In the genomic region with DNA sequence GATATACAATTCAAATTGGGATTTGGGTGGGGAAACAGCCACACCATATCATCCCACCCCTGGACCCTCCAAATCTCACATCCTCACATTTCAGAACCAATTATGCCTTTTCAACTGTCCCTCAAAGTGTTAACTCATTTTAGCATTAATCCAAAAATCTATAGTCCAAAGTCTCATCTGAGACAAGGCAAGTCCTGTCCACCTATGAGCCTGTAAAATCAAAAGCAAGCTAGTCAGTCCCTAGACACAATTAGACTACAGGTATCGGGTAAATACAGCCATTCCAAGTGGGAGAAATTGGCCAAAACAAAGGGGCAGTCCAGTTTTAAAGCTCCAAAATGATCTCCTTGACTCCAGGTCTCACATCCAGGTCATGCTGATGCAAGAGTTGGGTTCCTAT, we compare ENCODE assay signal across 3 cellular contexts.
TF ChIP-seq lines count a peak whose summit lies in the region.

No MANE protein-coding gene starts in this region.

TF ChIP-seq in liver, 16 proteins besides CTCF, POLR2A, EP300 and RAD21 (continued from another document):
- TF ChIP-seq ZBTB33 (IDR thresholded peaks at IDR 0.05), result no peak

TF ChIP-seq in HepG2, 621 proteins besides CTCF, POLR2A, EP300 and RAD21 (continued from another document):
- no peak for TF ChIP-seq ELK4 (CRISPR knock-in tag; IDR thresholded peaks at IDR 0.05; ENCODE audit: borderline replicate concordance)
- TF ChIP-seq, protein P1, sequence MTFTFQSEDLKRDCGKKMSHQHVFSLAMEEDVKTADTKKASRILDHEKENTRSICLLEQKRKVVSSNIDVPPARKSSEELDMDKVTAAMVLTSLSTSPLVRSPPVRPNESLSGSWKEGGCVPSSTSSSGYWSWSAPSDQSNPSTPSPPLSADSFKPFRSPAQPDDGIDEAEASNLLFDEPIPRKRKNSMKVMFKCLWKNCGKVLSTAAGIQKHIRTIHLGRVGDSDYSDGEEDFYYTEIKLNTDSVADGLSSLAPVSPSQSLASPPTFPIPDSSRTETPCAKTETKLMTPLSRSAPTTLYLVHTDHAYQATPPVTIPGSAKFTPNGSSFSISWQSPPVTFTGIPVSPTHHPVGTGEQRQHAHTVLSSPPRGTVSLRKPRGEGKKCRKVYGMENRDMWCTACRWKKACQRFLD (CRISPR knock-in tag; IDR thresholded peaks at IDR 0.05; ENCODE audit: borderline replicate concordance), result no peak
- no peak for TF ChIP-seq ZNF282 (IDR thresholded peaks at IDR 0.05; ENCODE audit: partially characterized antibody)
- TF ChIP-seq FIP1L1 (IDR thresholded peaks at IDR 0.05; ENCODE audit: borderline replicate concordance, insufficient read depth, low read depth, low read length), result no peak
- no peak for TF ChIP-seq MIER3 (CRISPR knock-in tag; IDR thresholded peaks at IDR 0.05; ENCODE audit: borderline replicate concordance)

TF ChIP-seq in SK-N-SH, 30 proteins besides CTCF, POLR2A, EP300 and RAD21 (continued from another document):
- no peak for TF ChIP-seq ZBTB33 (IDR thresholded peaks at IDR 0.05; ENCODE audit: borderline replicate concordance, low read depth)
- TF ChIP-seq CHD2 (IDR thresholded peaks at IDR 0.05; ENCODE audit: low read length, partially characterized antibody), result no peak
- TF ChIP-seq, protein P2, sequence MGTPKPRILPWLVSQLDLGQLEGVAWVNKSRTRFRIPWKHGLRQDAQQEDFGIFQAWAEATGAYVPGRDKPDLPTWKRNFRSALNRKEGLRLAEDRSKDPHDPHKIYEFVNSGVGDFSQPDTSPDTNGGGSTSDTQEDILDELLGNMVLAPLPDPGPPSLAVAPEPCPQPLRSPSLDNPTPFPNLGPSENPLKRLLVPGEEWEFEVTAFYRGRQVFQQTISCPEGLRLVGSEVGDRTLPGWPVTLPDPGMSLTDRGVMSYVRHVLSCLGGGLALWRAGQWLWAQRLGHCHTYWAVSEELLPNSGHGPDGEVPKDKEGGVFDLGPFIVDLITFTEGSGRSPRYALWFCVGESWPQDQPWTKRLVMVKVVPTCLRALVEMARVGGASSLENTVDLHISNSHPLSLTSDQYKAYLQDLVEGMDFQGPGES (IDR thresholded peaks at IDR 0.05; ENCODE audit: low read depth, low read length), result no peak
- TF ChIP-seq NFIC (IDR thresholded peaks at IDR 0.05; ENCODE audit: borderline replicate concordance), result no peak
- TF ChIP-seq USF2 (IDR thresholded peaks at IDR 0.05; ENCODE audit: borderline replicate concordance, low read depth, low read length), result no peak
- TF ChIP-seq SIN3A (IDR thresholded peaks at IDR 0.05; ENCODE audit: borderline replicate concordance, low read depth, low read length), result no peak
- TF ChIP-seq NRF1 (IDR thresholded peaks at IDR 0.05; ENCODE audit: low read depth, low read length), result no peak
- TF ChIP-seq, protein P3, sequence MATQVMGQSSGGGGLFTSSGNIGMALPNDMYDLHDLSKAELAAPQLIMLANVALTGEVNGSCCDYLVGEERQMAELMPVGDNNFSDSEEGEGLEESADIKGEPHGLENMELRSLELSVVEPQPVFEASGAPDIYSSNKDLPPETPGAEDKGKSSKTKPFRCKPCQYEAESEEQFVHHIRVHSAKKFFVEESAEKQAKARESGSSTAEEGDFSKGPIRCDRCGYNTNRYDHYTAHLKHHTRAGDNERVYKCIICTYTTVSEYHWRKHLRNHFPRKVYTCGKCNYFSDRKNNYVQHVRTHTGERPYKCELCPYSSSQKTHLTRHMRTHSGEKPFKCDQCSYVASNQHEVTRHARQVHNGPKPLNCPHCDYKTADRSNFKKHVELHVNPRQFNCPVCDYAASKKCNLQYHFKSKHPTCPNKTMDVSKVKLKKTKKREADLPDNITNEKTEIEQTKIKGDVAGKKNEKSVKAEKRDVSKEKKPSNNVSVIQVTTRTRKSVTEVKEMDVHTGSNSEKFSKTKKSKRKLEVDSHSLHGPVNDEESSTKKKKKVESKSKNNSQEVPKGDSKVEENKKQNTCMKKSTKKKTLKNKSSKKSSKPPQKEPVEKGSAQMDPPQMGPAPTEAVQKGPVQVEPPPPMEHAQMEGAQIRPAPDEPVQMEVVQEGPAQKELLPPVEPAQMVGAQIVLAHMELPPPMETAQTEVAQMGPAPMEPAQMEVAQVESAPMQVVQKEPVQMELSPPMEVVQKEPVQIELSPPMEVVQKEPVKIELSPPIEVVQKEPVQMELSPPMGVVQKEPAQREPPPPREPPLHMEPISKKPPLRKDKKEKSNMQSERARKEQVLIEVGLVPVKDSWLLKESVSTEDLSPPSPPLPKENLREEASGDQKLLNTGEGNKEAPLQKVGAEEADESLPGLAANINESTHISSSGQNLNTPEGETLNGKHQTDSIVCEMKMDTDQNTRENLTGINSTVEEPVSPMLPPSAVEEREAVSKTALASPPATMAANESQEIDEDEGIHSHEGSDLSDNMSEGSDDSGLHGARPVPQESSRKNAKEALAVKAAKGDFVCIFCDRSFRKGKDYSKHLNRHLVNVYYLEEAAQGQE (IDR thresholded peaks at IDR 0.05; ENCODE audit: low read depth, low read length), result no peak
- no peak for TF ChIP-seq RXRA (IDR thresholded peaks at IDR 0.05; ENCODE audit: borderline replicate concordance, low read depth)
- no peak for TF ChIP-seq FOXJ3 (CRISPR knock-in tag; IDR thresholded peaks at IDR 0.05)
- no peak for TF ChIP-seq POLR2AphosphoS5 (IDR thresholded peaks at IDR 0.05; ENCODE audit: low read depth, low read length)
- TF ChIP-seq FOXM1 (IDR thresholded peaks at IDR 0.05; ENCODE audit: low read depth), result no peak
- TF ChIP-seq, protein P4, sequence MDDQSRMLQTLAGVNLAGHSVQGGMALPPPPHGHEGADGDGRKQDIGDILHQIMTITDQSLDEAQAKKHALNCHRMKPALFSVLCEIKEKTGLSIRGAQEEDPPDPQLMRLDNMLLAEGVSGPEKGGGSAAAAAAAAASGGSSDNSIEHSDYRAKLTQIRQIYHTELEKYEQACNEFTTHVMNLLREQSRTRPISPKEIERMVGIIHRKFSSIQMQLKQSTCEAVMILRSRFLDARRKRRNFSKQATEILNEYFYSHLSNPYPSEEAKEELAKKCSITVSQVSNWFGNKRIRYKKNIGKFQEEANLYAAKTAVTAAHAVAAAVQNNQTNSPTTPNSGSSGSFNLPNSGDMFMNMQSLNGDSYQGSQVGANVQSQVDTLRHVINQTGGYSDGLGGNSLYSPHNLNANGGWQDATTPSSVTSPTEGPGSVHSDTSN (IDR thresholded peaks at IDR 0.05), result no peak
- TF ChIP-seq GATA2 (CRISPR knock-in tag; IDR thresholded peaks at IDR 0.05), result no peak
